ENCODE assay signal across 10 cellular contexts in genomic region chr14:75198291-75198933, GRCh38. TPM values are rescaled to one million over a fixed set of nuclear protein-coding genes. Genes with fewer than 3 reads are reported as not detected.
DNase-seq lines count a peak whose midpoint lies in the region; TF ChIP-seq lines count a peak whose summit lies in the region.
"Had no signal": no experiment of that assay in that cellular context is flagged by ENCODE, and none has a peak within 500 bp of the region (broad histone marks: within the 10 kb centered on the region; RNA-seq: fewer than 3 reads in every experiment).

No MANE protein-coding gene starts in this region.

- intact Hi-C loops in colonic mucosa (cut with DNase I) = no loop called here
- intact Hi-C loops in sigmoid colon (cut with DNase I) = no loop called here

- H3K36me3 Mint-ChIP-seq in nephron (ENCODE audit: low read depth) = no peaks in the 10 kb centered on the region

- H3K9ac ChIP-seq in colonic mucosa (ENCODE audit: low read depth in 2 of 2, low read length in 2 of 2) = peak overlapping the region in 1 of 2 donors; percentile 43

- H3K27me3 ChIP-seq in colonic mucosa = no peaks in the 10 kb centered on the region
- no peaks in the 10 kb centered on the region for H3K27me3 ChIP-seq in sigmoid colon

- DNase-seq in NCI-H1105 treated with DMSO at 0.1 percent for 48 hours (lab: John Stamatoyannopoulos, UW) (peak; percentile 57), colonic mucosa (peak; percentile 43), sigmoid colon (no peak), retina (no peak), Kasumi-1 (lab: John Stamatoyannopoulos, UW) (no peak)
- no peak for DNase-seq in stimulated activated CD4-positive, alpha-beta T cell treated with anti-CD3 and anti-CD28 coated beads, Interleukin-1b, Interleukin-23, amount 100 ng/mL, for 48 hours

- 20 to 50% methylated on average over 11 of the region's 11 CpGs for WGBS in sigmoid colon, 2 donors

- H3K36me3 ChIP-seq in colonic mucosa (no peaks in the 10 kb centered on the region), sigmoid colon (no peaks in the 10 kb centered on the region)

- peaks cover 3% of the 10 kb centered on the region for H3K27me3 Mint-ChIP-seq in nephron (ENCODE audit: low read depth)

- no peak for TF ChIP-seq CTCF in C4-2B (conservative IDR thresholded peaks at IDR 0.05)
- no peak for TF ChIP-seq CTCF in colonic mucosa (IDR thresholded peaks at IDR 0.05)
- TF ChIP-seq CTCF in nephron (IDR thresholded peaks at IDR 0.05; ENCODE audit: unreplicated experiment in 3 of 3) = no peak
- TF ChIP-seq CTCF in sigmoid colon (IDR thresholded peaks at IDR 0.05) = no peak

- peaks cover 20% of the 10 kb centered on the region for H3K4me1 ChIP-seq in colonic mucosa
- H3K4me1 ChIP-seq in sigmoid colon = peaks cover 0 to 16% (median 11%) of the 10 kb centered on the region in 4 donors

- no peaks in the 10 kb centered on the region for H3K9me3 Mint-ChIP-seq in nephron
- H3K9me3 Mint-ChIP-seq: activated T-helper 2 cell treated with anti-CD3 and anti-CD28 coated beads, Interferon-gamma antibody, Interleukin-2, Interleukin-4, amounts not matched to agents 10 μg/mL and 5 μg/mL and 100 μg/mL, durations not matched to agents 14 hours and 24 hours and 36 hours had no signal

- peak overlapping the region; percentile 17 to 83 (median 78) for H3K27ac Mint-ChIP-seq in nephron
- H3K27ac Mint-ChIP-seq: activated T-helper 2 cell treated with anti-CD3 and anti-CD28 coated beads, Interferon-gamma antibody, Interleukin-2, Interleukin-4, amounts not matched to agents 10 μg/mL and 5 μg/mL and 100 μg/mL, durations not matched to agents 14 hours and 24 hours and 36 hours had no signal

- H3K27ac ChIP-seq in C4-2B = peak overlapping the region; percentile 82
- peak overlapping the region; percentile 87 for H3K27ac ChIP-seq in colonic mucosa
- H3K27ac ChIP-seq in sigmoid colon = no peak overlapping the region
- H3K27ac ChIP-seq: hepatocyte had no signal

- no peak for TF ChIP-seq POLR2A in sigmoid colon (IDR thresholded peaks at IDR 0.05)

- no peak overlapping the region for H3K4me3 Mint-ChIP-seq in nephron

- TF ChIP-seq EP300 in sigmoid colon (IDR thresholded peaks at IDR 0.05) = no peak

- H3K4me3 ChIP-seq in colonic mucosa (no peak overlapping the region), sigmoid colon (no peak overlapping the region)
- H3K4me3 ChIP-seq: hepatocyte had no signal

- peaks cover 27% of the 10 kb centered on the region for H3K4me1 Mint-ChIP-seq in nephron

- H3K9me3 ChIP-seq in colonic mucosa = no peaks in the 10 kb centered on the region
- H3K9me3 ChIP-seq in sigmoid colon = no peaks in the 10 kb centered on the region

RNA-seq across cellular contexts. Expression of gene TMED10, which starts 22.0 kb away (rescaled TPM):
- 100 to 1,000 TPM; 387 to 432 TPM for total RNA-seq in colonic mucosa
- 100 to 1,000 TPM; 107 to 175 (median 165) TPM for total RNA-seq in sigmoid colon
- polyA plus RNA-seq in sigmoid colon = 100 to 1,000 TPM in 1 of 3 donors, 10 to 100 TPM in 2; 38.4 to 236 (median 51.1) TPM

Comparison
In these comparisons a context has a peak if more than half of its experiments do, and no peak if none do; other contexts are left out.
1. H3K27ac ChIP-seq: peak in C4-2B (single experiment) and colonic mucosa (single experiment); none in sigmoid colon (0 of 4).
2. DNase-seq: peak in NCI-H1105 treated with DMSO at 0.1 percent for 48 hours (single experiment) and colonic mucosa (single experiment); none in stimulated activated CD4-positive, alpha-beta T cell treated with anti-CD3 and anti-CD28 coated beads, Interleukin-1b, Interleukin-23, amount 100 ng/mL, for 48 hours (single experiment), sigmoid colon (single experiment), retina (single experiment) and Kasumi-1 (0 of 2).